In the genomic region with DNA sequence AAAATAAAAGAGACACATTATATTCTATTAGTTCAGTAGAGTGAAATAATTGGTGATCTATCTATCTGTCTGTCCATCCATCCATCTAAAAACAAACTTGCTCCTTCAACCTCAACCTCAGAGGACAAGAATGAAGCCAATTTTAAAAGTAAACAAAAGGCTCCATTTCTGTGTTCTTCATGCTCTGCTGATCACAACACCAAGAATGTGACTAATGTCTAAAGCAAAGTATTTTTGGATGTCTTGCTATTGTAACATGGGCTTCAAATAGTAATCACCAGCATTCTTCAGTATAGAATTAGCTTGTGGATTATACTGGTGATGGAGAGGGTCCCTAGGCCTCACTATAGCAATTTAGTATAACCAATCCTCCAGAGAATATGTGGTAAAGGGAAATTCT, we compare ENCODE assay signal across 16 cellular contexts.
DNase-seq lines count a peak whose midpoint lies in the region; ATAC-seq and TF ChIP-seq lines count a peak whose summit lies in the region.
"Had no signal": no experiment of that assay in that cellular context is flagged by ENCODE, and none has a peak within 500 bp of the region (broad histone marks: within the 10 kb centered on the region; RNA-seq: fewer than 3 reads in every experiment).

No MANE protein-coding gene starts in this region.

- peak; percentile 61 for DNase-seq in kidney epithelial cell (ENCODE audit: low read depth)
- DNase-seq in activated T-cell treated with anti-CD3 and anti-CD28 coated beads, Interleukin-2, amount 50 U/mL, for 4 hours: no peak
- DNase-seq in activated CD4-positive, alpha-beta T cell treated with anti-CD3 and anti-CD28 coated beads for 48 hours: no peak
- DNase-seq in NCI-H1105 (lab: John Stamatoyannopoulos, UW): no peak
- DNase-seq in NCI-H82 (lab: John Stamatoyannopoulos, UW): no peak
- DNase-seq: activated CD8-positive, alpha-beta memory T cell treated with anti-CD3 and anti-CD28 coated beads for 24 hours; effector memory CD8-positive, alpha-beta T cell; head of caudate nucleus; NCI-H524; stimulated activated CD4-positive, alpha-beta T cell treated with anti-CD3 and anti-CD28 coated beads, Interleukin-2, amount 100 ng/mL, for 24 hours; stomach had no signal

- H3K4me1 Mint-ChIP-seq in activated T-cell treated with anti-CD3 and anti-CD28 coated beads, Interleukin-2, amount 50 U/mL, for 4 hours (ENCODE audit: low read depth): no peaks in the 10 kb centered on the region
- H3K4me1 Mint-ChIP-seq: CD14-positive monocyte had no signal

- peak; percentile 93 for ATAC-seq in GM18861 (IDR thresholded peaks at IDR 0.05; ENCODE audit: unreplicated experiment)
- ATAC-seq in GM21576 (IDR thresholded peaks at IDR 0.05; ENCODE audit: unreplicated experiment): peak; percentile 75
- ATAC-seq in HG03139 (IDR thresholded peaks at IDR 0.05; ENCODE audit: unreplicated experiment): peak; percentile 91
- no peak for ATAC-seq in activated T-cell treated with anti-CD3 and anti-CD28 coated beads, Interleukin-2, amount 50 U/mL, for 4 hours
- ATAC-seq: effector memory CD8-positive, alpha-beta T cell had no signal

- H3K4me3 Mint-ChIP-seq in activated T-cell treated with anti-CD3 and anti-CD28 coated beads, Interleukin-2, amount 50 U/mL, for 4 hours: no peak overlapping the region
- H3K4me3 Mint-ChIP-seq: CD14-positive monocyte; effector memory CD8-positive, alpha-beta T cell had no signal

- no peaks in the 10 kb centered on the region for H3K36me3 ChIP-seq in kidney epithelial cell (ENCODE audit: control insufficient read depth, insufficient read depth, low read length)
- H3K36me3 ChIP-seq: stomach had no signal

- no peak overlapping the region for H3K4me3 ChIP-seq in kidney epithelial cell (ENCODE audit: low read depth, low read length)
- H3K4me3 ChIP-seq: lung, stomach had no signal

- no peaks in the 10 kb centered on the region for H3K27me3 ChIP-seq in kidney epithelial cell (ENCODE audit: control insufficient read depth, insufficient read depth, low read length)
- H3K27me3 ChIP-seq: stomach had no signal

- no peaks in the 10 kb centered on the region for H3K36me3 Mint-ChIP-seq in activated T-cell treated with anti-CD3 and anti-CD28 coated beads, Interleukin-2, amount 50 U/mL, for 4 hours (ENCODE audit: insufficient read depth)
- H3K36me3 Mint-ChIP-seq: CD14-positive monocyte had no signal

- no peaks in the 10 kb centered on the region for H3K27me3 Mint-ChIP-seq in activated T-cell treated with anti-CD3 and anti-CD28 coated beads, Interleukin-2, amount 50 U/mL, for 4 hours (ENCODE audit: low read depth)
- H3K27me3 Mint-ChIP-seq: effector memory CD8-positive, alpha-beta T cell had no signal

- TF ChIP-seq CTCF in kidney epithelial cell (IDR thresholded peaks at IDR 0.05; ENCODE audit: insufficient read depth, low read length, poor library complexity, severe bottlenecking): no peak

- H3K9me3 Mint-ChIP-seq in activated T-cell treated with anti-CD3 and anti-CD28 coated beads, Interleukin-2, amount 50 U/mL, for 4 hours: peaks cover 6% of the 10 kb centered on the region

Comparison
In these comparisons a context has a peak if more than half of its experiments do, and no peak if none do; other contexts are left out.
1. ATAC-seq: peak in GM18861 (single experiment), GM21576 (single experiment) and HG03139 (single experiment); none in activated T-cell treated with anti-CD3 and anti-CD28 coated beads, Interleukin-2, amount 50 U/mL, for 4 hours (0 of 2).